Comparison of ENCODE assay signal across 8 cellular contexts in the genomic region with DNA sequence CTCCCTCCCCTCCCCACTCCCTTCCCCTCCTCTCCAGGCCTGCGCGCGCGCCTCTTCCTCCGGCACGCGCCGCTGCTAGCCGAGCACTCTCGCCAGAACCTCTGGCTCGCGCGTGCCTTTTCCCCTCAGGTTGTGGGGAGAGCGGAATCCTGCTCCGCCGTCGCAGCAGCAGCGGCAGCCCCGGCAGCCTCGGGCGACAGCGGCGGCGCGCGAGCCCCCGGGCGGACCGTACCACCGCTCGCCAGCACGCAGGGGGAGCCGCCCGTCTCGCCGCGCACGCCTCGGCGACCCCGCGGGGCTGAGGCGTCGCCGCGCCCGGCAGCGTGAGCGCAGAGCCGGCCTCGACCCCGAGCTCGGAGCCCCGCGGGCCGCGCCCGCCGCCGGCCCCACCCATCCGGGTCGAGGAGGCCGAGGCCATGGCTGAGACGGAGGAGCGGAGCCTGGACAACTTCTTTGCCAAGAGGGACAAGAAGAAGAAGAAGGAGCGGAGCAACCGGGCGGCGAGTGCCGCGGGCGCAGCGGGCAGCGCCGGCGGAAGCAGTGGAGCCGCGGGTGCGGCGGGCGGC. TPM values are rescaled to one million over a fixed set of nuclear protein-coding genes. Genes with fewer than 3 reads are reported as not detected.
DNase-seq lines count a peak whose midpoint lies in the region; ATAC-seq and TF ChIP-seq lines count a peak whose summit lies in the region.

A gene with protein sequence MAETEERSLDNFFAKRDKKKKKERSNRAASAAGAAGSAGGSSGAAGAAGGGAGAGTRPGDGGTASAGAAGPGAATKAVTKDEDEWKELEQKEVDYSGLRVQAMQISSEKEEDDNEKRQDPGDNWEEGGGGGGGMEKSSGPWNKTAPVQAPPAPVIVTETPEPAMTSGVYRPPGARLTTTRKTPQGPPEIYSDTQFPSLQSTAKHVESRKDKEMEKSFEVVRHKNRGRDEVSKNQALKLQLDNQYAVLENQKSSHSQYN (plus strand): TSS at position 58 of the 566 bp plus-strand sequence. CDS start 359 bp downstream, at position 417.

- 0% methylated on average over 37 to 81 of the region's 81 CpGs for WGBS in psoas muscle, 3 donors

- POLR2A ChIA-PET in WTC11 (lab: Charles Lee): interaction anchor here (0.5 to 1.7 kb wide), 9 partner anchors 11 to 150 kb away, joined by 3 to 10 read pairs (median 4); no protein-coding TSS in a partner anchor

- H3K4me1 Mint-ChIP-seq in activated CD8-positive, alpha-beta memory T cell treated with anti-CD3 and anti-CD28 coated beads, Interleukin-2, amount 10 ng/mL, durations not matched to agents 7 days and 5 days: peaks cover 49% of the 10 kb centered on the region
- H3K4me1 Mint-ChIP-seq in WTC11: peaks cover 36% of the 10 kb centered on the region

- intact Hi-C loops in psoas muscle (cut with DNase I): loop anchor here (2.0 to 5.0 kb wide), 4 partner anchors 106 to 851 kb away; a partner anchor contains a TSS

- peak within 1 kb of the TSS; percentile 99 for H3K27ac ChIP-seq in cardiac muscle cell
- peak within 1 kb of the TSS; percentile 99 for H3K27ac ChIP-seq in psoas muscle

- H3K36me3 ChIP-seq in cardiac muscle cell (peaks cover 11% of the 10 kb centered on the region), psoas muscle (ENCODE audit: insufficient read depth in 1 of 2, low read depth in 1 of 2) (peaks cover 5 to 38% of the 10 kb centered on the region in 2 donors)

- H3K27ac Mint-ChIP-seq in activated CD8-positive, alpha-beta memory T cell treated with anti-CD3 and anti-CD28 coated beads, Interleukin-2, amount 10 ng/mL, durations not matched to agents 7 days and 5 days: peak within 1 kb of the TSS; percentile 100
- peak within 1 kb of the TSS; percentile 99 for H3K27ac Mint-ChIP-seq in WTC11

- peaks cover 15% of the 10 kb centered on the region for H3K4me1 ChIP-seq in cardiac muscle cell (ENCODE audit: low read depth)
- H3K4me1 ChIP-seq in psoas muscle: peaks cover 37% of the 10 kb centered on the region

- TF ChIP-seq CTCF in WTC11 (IDR thresholded peaks at IDR 0.05) (no peak), cardiac muscle cell (IDR thresholded peaks at IDR 0.05; ENCODE audit: low read depth, low read length) (no peak), psoas muscle (IDR thresholded peaks at IDR 0.05) (no peak)

- no peaks in the 10 kb centered on the region for H3K27me3 Mint-ChIP-seq in activated CD8-positive, alpha-beta memory T cell treated with anti-CD3 and anti-CD28 coated beads, Interleukin-2, amount 10 ng/mL, durations not matched to agents 7 days and 5 days
- no peaks in the 10 kb centered on the region for H3K27me3 Mint-ChIP-seq in WTC11 (ENCODE audit: low read depth)

- peak within 1 kb of the TSS; percentile 85 for H3K4me3 Mint-ChIP-seq in activated CD8-positive, alpha-beta memory T cell treated with anti-CD3 and anti-CD28 coated beads, Interleukin-2, amount 10 ng/mL, durations not matched to agents 7 days and 5 days
- H3K4me3 Mint-ChIP-seq in WTC11: peak within 1 kb of the TSS; percentile 97

- peak within 1 kb of the TSS; percentile 67 for H3K4me3 ChIP-seq in cardiac muscle cell
- peak within 1 kb of the TSS; percentile 93 for H3K4me3 ChIP-seq in psoas muscle

- H3K36me3 Mint-ChIP-seq in activated CD8-positive, alpha-beta memory T cell treated with anti-CD3 and anti-CD28 coated beads, Interleukin-2, amount 10 ng/mL, durations not matched to agents 7 days and 5 days: peaks cover 40% of the 10 kb centered on the region
- H3K36me3 Mint-ChIP-seq in WTC11: peaks cover 39% of the 10 kb centered on the region

- CTCF ChIA-PET in activated CD8-positive, alpha-beta memory T cell treated with anti-CD3 and anti-CD28 coated beads, Interleukin-2, amount 10 ng/mL, durations not matched to agents 7 days and 5 days (lab: Charles Lee): interaction anchor here (0.6 to 8.9 kb wide), 13 partner anchors 15 to 900 kb away, joined by 3 to 100 read pairs (median 5); no protein-coding TSS in a partner anchor
- CTCF ChIA-PET in WTC11 (lab: Charles Lee): interaction anchor here (0.7 to 1.9 kb wide), 17 partner anchors 12 to 847 kb away, joined by 3 to 23 read pairs (median 5); no protein-coding TSS in a partner anchor

- H3K9me3 ChIP-seq in cardiac muscle cell (ENCODE audit: low read depth): no peaks in the 10 kb centered on the region
- H3K9me3 ChIP-seq in psoas muscle: no peaks in the 10 kb centered on the region

- no peak for DNase-seq in activated CD8-positive, alpha-beta memory T cell treated with anti-CD3 and anti-CD28 coated beads, Interleukin-2, amount 10 ng/mL, durations not matched to agents 7 days and 5 days
- no peak for DNase-seq in activated CD8-positive, alpha-beta memory T cell treated with anti-CD3 and anti-CD28 coated beads, Interleukin-2, amount 50 U/mL, for 4 hours
- DNase-seq in WTC11 (ENCODE audit: low spot score) (no peak), cardiac muscle cell (ENCODE audit: low read depth in 1 of 2, low spot score in 1 of 2) (peak in 1 of 2 donors; percentile 87), psoas muscle (no peak), GDM1 (lab: John Stamatoyannopoulos, UW) (no peak), HCEC 1CT (no peak)

- peak; percentile 31 for ATAC-seq in activated CD8-positive, alpha-beta memory T cell treated with anti-CD3 and anti-CD28 coated beads, Interleukin-2, amount 10 ng/mL, durations not matched to agents 7 days and 5 days
- ATAC-seq in HG03060 (IDR thresholded peaks at IDR 0.05; ENCODE audit: low read depth, unreplicated experiment) (peak; percentile 0), WTC11 (peak; percentile 5), psoas muscle (peak; percentile 46 to 53 (median 52))

- H3K9me3 Mint-ChIP-seq in activated CD8-positive, alpha-beta memory T cell treated with anti-CD3 and anti-CD28 coated beads, Interleukin-2, amount 10 ng/mL, durations not matched to agents 7 days and 5 days (ENCODE audit: low read depth): no peaks in the 10 kb centered on the region
- no peaks in the 10 kb centered on the region for H3K9me3 Mint-ChIP-seq in WTC11

- H3K27me3 ChIP-seq in cardiac muscle cell (no peaks in the 10 kb centered on the region), psoas muscle (ENCODE audit: insufficient read depth in 3 of 3, low read length in 2 of 3) (no peaks in the 10 kb centered on the region)

TF ChIP-seq in WTC11, 78 proteins besides CTCF, POLR2A, EP300 and RAD21:
- TF ChIP-seq TEAD1 (CRISPR knock-in tag; IDR thresholded peaks at IDR 0.05): 0 out of 2 replicates have a peak, but pooled peaks have one; percentile 47
- no peak for TF ChIP-seq JAZF1 (CRISPR knock-in tag; IDR thresholded peaks at IDR 0.05)
- no peak for TF ChIP-seq ZNF317 (CRISPR knock-in tag; IDR thresholded peaks at IDR 0.05; ENCODE audit: borderline replicate concordance, low read depth)
- no peak for TF ChIP-seq NR1H2 (CRISPR knock-in tag; IDR thresholded peaks at IDR 0.05)
- TF ChIP-seq, protein P1, sequence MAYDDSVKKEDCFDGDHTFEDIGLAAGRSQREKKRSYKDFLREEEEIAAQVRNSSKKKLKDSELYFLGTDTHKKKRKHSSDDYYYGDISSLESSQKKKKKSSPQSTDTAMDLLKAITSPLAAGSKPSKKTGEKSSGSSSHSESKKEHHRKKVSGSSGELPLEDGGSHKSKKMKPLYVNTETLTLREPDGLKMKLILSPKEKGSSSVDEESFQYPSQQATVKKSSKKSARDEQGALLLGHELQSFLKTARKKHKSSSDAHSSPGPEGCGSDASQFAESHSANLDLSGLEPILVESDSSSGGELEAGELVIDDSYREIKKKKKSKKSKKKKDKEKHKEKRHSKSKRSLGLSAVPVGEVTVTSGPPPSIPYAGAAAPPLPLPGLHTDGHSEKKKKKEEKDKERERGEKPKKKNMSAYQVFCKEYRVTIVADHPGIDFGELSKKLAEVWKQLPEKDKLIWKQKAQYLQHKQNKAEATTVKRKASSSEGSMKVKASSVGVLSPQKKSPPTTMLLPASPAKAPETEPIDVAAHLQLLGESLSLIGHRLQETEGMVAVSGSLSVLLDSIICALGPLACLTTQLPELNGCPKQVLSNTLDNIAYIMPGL (CRISPR knock-in tag; IDR thresholded peaks at IDR 0.05): 0 out of 2 replicates have a peak, but pooled peaks have one; percentile 29
- TF ChIP-seq SOX15 (CRISPR knock-in tag; IDR thresholded peaks at IDR 0.05): no peak
- TF ChIP-seq, protein P2, sequence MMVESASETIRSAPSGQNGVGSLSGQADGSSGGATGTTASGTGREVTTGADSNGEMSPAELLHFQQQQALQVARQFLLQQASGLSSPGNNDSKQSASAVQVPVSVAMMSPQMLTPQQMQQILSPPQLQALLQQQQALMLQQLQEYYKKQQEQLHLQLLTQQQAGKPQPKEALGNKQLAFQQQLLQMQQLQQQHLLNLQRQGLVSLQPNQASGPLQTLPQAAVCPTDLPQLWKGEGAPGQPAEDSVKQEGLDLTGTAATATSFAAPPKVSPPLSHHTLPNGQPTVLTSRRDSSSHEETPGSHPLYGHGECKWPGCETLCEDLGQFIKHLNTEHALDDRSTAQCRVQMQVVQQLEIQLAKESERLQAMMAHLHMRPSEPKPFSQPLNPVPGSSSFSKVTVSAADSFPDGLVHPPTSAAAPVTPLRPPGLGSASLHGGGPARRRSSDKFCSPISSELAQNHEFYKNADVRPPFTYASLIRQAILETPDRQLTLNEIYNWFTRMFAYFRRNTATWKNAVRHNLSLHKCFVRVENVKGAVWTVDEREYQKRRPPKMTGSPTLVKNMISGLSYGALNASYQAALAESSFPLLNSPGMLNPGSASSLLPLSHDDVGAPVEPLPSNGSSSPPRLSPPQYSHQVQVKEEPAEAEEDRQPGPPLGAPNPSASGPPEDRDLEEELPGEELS (CRISPR knock-in tag; IDR thresholded peaks at IDR 0.05): no peak
- TF ChIP-seq, protein P3, sequence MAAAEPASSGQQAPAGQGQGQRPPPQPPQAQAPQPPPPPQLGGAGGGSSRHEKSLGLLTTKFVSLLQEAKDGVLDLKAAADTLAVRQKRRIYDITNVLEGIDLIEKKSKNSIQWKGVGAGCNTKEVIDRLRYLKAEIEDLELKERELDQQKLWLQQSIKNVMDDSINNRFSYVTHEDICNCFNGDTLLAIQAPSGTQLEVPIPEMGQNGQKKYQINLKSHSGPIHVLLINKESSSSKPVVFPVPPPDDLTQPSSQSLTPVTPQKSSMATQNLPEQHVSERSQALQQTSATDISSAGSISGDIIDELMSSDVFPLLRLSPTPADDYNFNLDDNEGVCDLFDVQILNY (CRISPR knock-in tag; IDR thresholded peaks at IDR 0.05): peak; percentile 66; the same call in 1 of the 2 replicates

RNA-seq across cellular contexts. Expression of the gene that starts here (rescaled TPM):
- 100 to 1,000 TPM; 193 to 263 TPM for total RNA-seq in activated CD8-positive, alpha-beta memory T cell treated with anti-CD3 and anti-CD28 coated beads, Interleukin-2, amount 10 ng/mL, durations not matched to agents 7 days and 5 days
- total RNA-seq in WTC11 (2021) (128 to 162 TPM (median 132 TPM) in 3 replicates), cardiac muscle cell (69.2 and 100 TPM in 2 replicates), psoas muscle (100 to 1,000 TPM; 238 to 444 (median 343) TPM)
- polyA plus RNA-seq in cardiac muscle cell (56.7 and 62.4 TPM in 2 replicates), psoas muscle (100 to 1,000 TPM; 175 to 394 (median 291) TPM)

Comparison
In these comparisons a context has a peak if more than half of its experiments do, and no peak if none do; other contexts are left out.
1. ATAC-seq: peak in every context shown above with its lines; median percentile 52 in psoas muscle; 31 in activated CD8-positive, alpha-beta memory T cell treated with anti-CD3 and anti-CD28 coated beads, Interleukin-2, amount 10 ng/mL, durations not matched to agents 7 days and 5 days; 5 in WTC11; 0 in HG03060.